Comparison of ENCODE assay signal across 22 cellular contexts in the genomic region with DNA sequence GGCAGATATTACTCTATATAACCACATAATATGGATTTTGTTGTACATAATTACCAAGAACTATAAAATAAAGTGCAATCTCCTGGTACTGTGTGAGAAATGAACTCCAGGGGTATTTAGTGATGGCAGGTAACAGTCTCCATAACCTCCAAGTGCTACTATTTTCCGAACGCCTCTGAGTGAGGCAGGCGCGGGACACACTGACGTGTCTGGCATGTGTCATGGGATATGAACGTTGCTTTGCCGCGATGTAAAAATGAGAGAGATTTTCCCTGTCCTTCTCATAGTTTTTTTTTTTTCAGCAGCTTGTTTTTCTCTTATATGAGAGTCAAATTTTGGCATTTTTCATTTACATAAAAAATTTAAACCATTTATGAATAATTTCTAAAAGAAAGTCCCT. TPM values are rescaled to one million over a fixed set of nuclear protein-coding genes. Genes with fewer than 3 reads are reported as not detected.
DNase-seq lines count a peak whose midpoint lies in the region; ATAC-seq and TF ChIP-seq lines count a peak whose summit lies in the region.
"Had no signal": no experiment of that assay in that cellular context is flagged by ENCODE, and none has a peak within 500 bp of the region (broad histone marks: within the 10 kb centered on the region; RNA-seq: fewer than 3 reads in every experiment).

No MANE protein-coding gene starts in this region.

- H3K27me3 Mint-ChIP-seq in glutamatergic neuron (ENCODE audit: unreplicated experiment) (peaks cover 4% of the 10 kb centered on the region), HFFc6 (ENCODE audit: insufficient read depth) (no peaks in the 10 kb centered on the region)

- H3K9me3 Mint-ChIP-seq in glutamatergic neuron (ENCODE audit: unreplicated experiment) (peaks cover 8% of the 10 kb centered on the region), HFFc6 (peaks cover 43% of the 10 kb centered on the region)
- H3K9me3 Mint-ChIP-seq: CD4-positive, alpha-beta memory T cell; T-helper 1 cell treated with Interleukin-12 subunit alpha and Interleukin-12 subunit beta and Interleukin-4 antibody, amounts not matched to agents 30 μg/mL and 1 μg/mL, for 36 hours had no signal

- ATAC-seq in HG03095 (IDR thresholded peaks at IDR 0.05; ENCODE audit: unreplicated experiment): no peak

- H3K27ac Mint-ChIP-seq in glutamatergic neuron (ENCODE audit: unreplicated experiment): no peak overlapping the region
- no peak overlapping the region for H3K27ac Mint-ChIP-seq in HFFc6
- H3K27ac Mint-ChIP-seq: CD4-positive, alpha-beta memory T cell; T-helper 1 cell treated with Interleukin-12 subunit alpha and Interleukin-12 subunit beta and Interleukin-4 antibody, amounts not matched to agents 30 μg/mL and 1 μg/mL, for 36 hours had no signal

- H3K4me3 Mint-ChIP-seq in glutamatergic neuron (ENCODE audit: unreplicated experiment): peak overlapping the region; percentile 93
- no peak overlapping the region for H3K4me3 Mint-ChIP-seq in HFFc6
- H3K4me3 Mint-ChIP-seq: CD4-positive, alpha-beta memory T cell; T-helper 1 cell treated with Interleukin-12 subunit alpha and Interleukin-12 subunit beta and Interleukin-4 antibody, amounts not matched to agents 30 μg/mL and 1 μg/mL, for 36 hours had no signal

- H3K36me3 Mint-ChIP-seq in glutamatergic neuron (ENCODE audit: unreplicated experiment) (no peaks in the 10 kb centered on the region), HFFc6 (ENCODE audit: low read depth) (no peaks in the 10 kb centered on the region)
- H3K36me3 Mint-ChIP-seq: CD4-positive, alpha-beta memory T cell had no signal

- TF ChIP-seq CTCF in glutamatergic neuron (IDR thresholded peaks at IDR 0.05; ENCODE audit: partially characterized antibody, unreplicated experiment): no peak
- no peak for TF ChIP-seq CTCF in HFFc6 (IDR thresholded peaks at IDR 0.05)

- H3K4me1 Mint-ChIP-seq in glutamatergic neuron (ENCODE audit: low read depth, unreplicated experiment): peaks cover 49% of the 10 kb centered on the region
- no peaks in the 10 kb centered on the region for H3K4me1 Mint-ChIP-seq in HFFc6 (ENCODE audit: low read depth)

- DNase-seq in NCI-H1694 treated with DMSO at 0.1 percent for 48 hours (lab: John Stamatoyannopoulos, UW) (peak; percentile 21), NCI-H1694 (lab: John Stamatoyannopoulos, UW) (no peak), Daoy (ENCODE audit: low read depth) (peak; percentile 80), RKO (ENCODE audit: low spot score) (peak; percentile 67), glutamatergic neuron (no peak), HFFc6 (no peak), mucosa of gallbladder (ENCODE audit: low spot score) (no peak)
- DNase-seq: 8988T; CD4-positive, alpha-beta memory T cell; DMS153; H7; KG1; NCI-H1105 treated with DMSO at 0.1 percent for 48 hours; NCI-H187; NCI-H446; NCI-H82; Peyer's patch; T1000 had no signal

RNA-seq across cellular contexts. Expression of a gene that starts 3.6 kb away (rescaled TPM):
- total RNA-seq in Daoy (2014; rRNA removed; shearing (Covaris generic)): 0.11 and 0.39 TPM in 2 replicates
- 20.6 TPM for total RNA-seq in glutamatergic neuron (ENCODE audit: unreplicated experiment)
- not detected for total RNA-seq in HFFc6 (2021; fragmentation: NEBNext Ultra II Directional; extraction: Animal tissue kit (Norgen Biotek cat#: 25700))
- 1.3 TPM for total RNA-seq in mucosa of gallbladder
- total RNA-seq: HT-29, SJSA1 had no signal

Comparison
In these comparisons a context has a peak if more than half of its experiments do, and no peak if none do; other contexts are left out.
1. DNase-seq: peak in NCI-H1694 treated with DMSO at 0.1 percent for 48 hours (single experiment), Daoy (single experiment) and RKO (single experiment); none in NCI-H1694 (single experiment), glutamatergic neuron (single experiment), HFFc6 (single experiment) and mucosa of gallbladder (single experiment).